25 cellular contexts compared by ENCODE assay signal in genomic region chr7:17055596-17055995, GRCh38.
"Had no signal": no experiment of that assay in that cellular context is flagged by ENCODE, and none has a peak within 500 bp of the region (broad histone marks: within the 10 kb centered on the region; RNA-seq: fewer than 3 reads in every experiment).

No MANE protein-coding gene starts in this region.

- FAIRE-seq: endometrium, islet of Langerhans, urothelium cell line had no signal

- H3K4me1 ChIP-seq: foreskin keratinocyte, gastroesophageal sphincter, right lobe of liver, testis, tibial artery had no signal

- H3K4me1 Mint-ChIP-seq: natural killer cell had no signal

- H3K27ac Mint-ChIP-seq: effector memory CD8-positive, alpha-beta T cell; natural killer cell; stimulated activated effector memory CD8-positive, alpha-beta T cell treated with anti-CD3 and anti-CD28 coated beads, Interleukin-12 subunit alpha, Interleukin-12 subunit beta, amount 100 ng/mL, for 72 hours had no signal

- H3K4me3 ChIP-seq: gastroesophageal sphincter, heart left ventricle, left lung, ovary, right lobe of liver, testis, tibial artery, upper lobe of left lung had no signal

- H3K27ac ChIP-seq: foreskin keratinocyte, gastroesophageal sphincter, heart left ventricle, left lung, ovary, right lobe of liver, testis, tibial artery, upper lobe of left lung had no signal

- ATAC-seq: effector memory CD8-positive, alpha-beta T cell; foreskin keratinocyte; gastroesophageal sphincter; heart left ventricle; left cardiac atrium; natural killer cell; right lobe of liver; stimulated activated effector memory CD8-positive, alpha-beta T cell treated with anti-CD3 and anti-CD28 coated beads, Interleukin-12 subunit alpha, Interleukin-12 subunit beta, amount 100 ng/mL, for 72 hours; stimulated activated naive CD8-positive, alpha-beta T cell treated with anti-CD3 and anti-CD28 coated beads, Interleukin-15, Interleukin-2, amounts not matched to agents 100 U/mL and 50 U/mL, for 24 hours had no signal

- H3K9me3 ChIP-seq: gastroesophageal sphincter, heart left ventricle, left lung, ovary, right lobe of liver, testis, tibial artery, upper lobe of left lung had no signal

- H3K36me3 ChIP-seq: gastroesophageal sphincter, heart left ventricle, left lung, ovary, right lobe of liver, tibial artery, upper lobe of left lung had no signal

- H3K36me3 Mint-ChIP-seq: natural killer cell; stimulated activated effector memory CD8-positive, alpha-beta T cell treated with anti-CD3 and anti-CD28 coated beads, Interleukin-12 subunit alpha, Interleukin-12 subunit beta, amount 100 ng/mL, for 72 hours had no signal

- H3K9me3 Mint-ChIP-seq: effector memory CD8-positive, alpha-beta T cell; natural killer cell; stimulated activated effector memory CD8-positive, alpha-beta T cell treated with anti-CD3 and anti-CD28 coated beads, Interleukin-12 subunit alpha, Interleukin-12 subunit beta, amount 100 ng/mL, for 72 hours had no signal

- DNase-seq: cerebellar nuclear complex; cortex of kidney; effector memory CD8-positive, alpha-beta T cell; heart left ventricle; hippocampal formation; left cardiac atrium; left lung; natural killer cell; occipital lobe; ovary; posterior cingulate gyrus; right lobe of liver; stimulated activated CD4-positive, alpha-beta T cell treated with anti-CD3 and anti-CD28 coated beads, Interleukin-2, amount 100 ng/mL, for 24 hours; stimulated activated CD4-positive, alpha-beta T cell treated with anti-CD3 and anti-CD28 coated beads, Interleukin-4, amount 100 ng/mL, for 24 hours; stimulated activated naive CD8-positive, alpha-beta T cell treated with anti-CD3 and anti-CD28 coated beads, Interleukin-15, Interleukin-2, amounts not matched to agents 100 U/mL and 50 U/mL, for 24 hours; substantia nigra; testis; tibial artery; upper lobe of left lung had no signal

- H3K27me3 ChIP-seq: foreskin keratinocyte, gastroesophageal sphincter, heart left ventricle, left lung, ovary, right lobe of liver, testis, tibial artery, upper lobe of left lung had no signal

- H3K4me3 Mint-ChIP-seq: effector memory CD8-positive, alpha-beta T cell; natural killer cell; stimulated activated effector memory CD8-positive, alpha-beta T cell treated with anti-CD3 and anti-CD28 coated beads, Interleukin-12 subunit alpha, Interleukin-12 subunit beta, amount 100 ng/mL, for 72 hours had no signal
